In the genomic region with DNA sequence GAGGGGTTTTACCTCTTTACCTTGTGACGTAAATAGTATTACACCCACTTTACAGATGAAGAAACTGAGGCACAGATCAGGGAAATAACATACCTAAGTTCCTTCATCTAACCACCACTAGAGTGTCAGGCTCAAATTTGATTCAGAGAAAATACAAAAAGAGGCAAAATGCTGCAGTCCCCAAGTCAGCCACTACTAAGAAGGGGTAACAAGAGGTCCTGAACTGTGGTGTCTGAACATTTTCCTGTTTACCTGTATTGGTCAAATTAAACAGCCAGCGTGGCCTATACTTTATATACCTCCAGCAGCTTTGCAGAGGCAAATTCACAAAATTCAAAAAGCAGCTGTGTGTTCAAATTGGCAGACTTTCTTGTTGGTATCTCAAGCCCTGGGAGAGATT, we compare ENCODE assay signal across 25 cellular contexts.
A peak's percentile ranks its signal among the peaks of the same experiment; 100 is the strongest.
DNase-seq lines count a peak whose midpoint lies in the region; ATAC-seq and TF ChIP-seq lines count a peak whose summit lies in the region.
"Had no signal": no experiment of that assay in that cellular context is flagged by ENCODE, and none has a peak within 500 bp of the region (broad histone marks: within the 10 kb centered on the region; RNA-seq: fewer than 3 reads in every experiment).

No MANE protein-coding gene starts in this region.

- H3K27me3 ChIP-seq in AG04450 (ENCODE audit: control insufficient read depth, insufficient read depth, low read length) (no peaks in the 10 kb centered on the region), endodermal cell (ENCODE audit: control insufficient read depth, insufficient read depth, low read length, poor library complexity, severe bottlenecking) (no peaks in the 10 kb centered on the region), suprapubic skin (no peaks in the 10 kb centered on the region)
- H3K27me3 ChIP-seq: BLaER1, SJCRH30 had no signal

- TF ChIP-seq CTCF in AG04450 (IDR thresholded peaks at IDR 0.05; ENCODE audit: low read depth, low read length) (peak; percentile 22), HFFc6 (IDR thresholded peaks at IDR 0.05) (peak; percentile 58), endodermal cell (conservative IDR thresholded peaks at IDR 0.05) (peak; percentile 53), mesothelial cell of epicardium (IDR thresholded peaks at IDR 0.05; ENCODE audit: unreplicated experiment) (peak; percentile 22), suprapubic skin (IDR thresholded peaks at IDR 0.05) (no peak)

- POLR2A ChIA-PET in AG04450 (lab: Yijun Ruan, JAX): interaction anchor here (0.6 kb wide), 1 partner anchor 150 kb away, joined by 3 read pairs; no protein-coding TSS in a partner anchor

- H3K4me1 ChIP-seq in endodermal cell (ENCODE audit: control insufficient read depth, insufficient read depth, low read length) (no peaks in the 10 kb centered on the region), suprapubic skin (no peaks in the 10 kb centered on the region)
- H3K4me1 ChIP-seq: BLaER1, SJCRH30 had no signal

- no peak for TF ChIP-seq EP300 in suprapubic skin (IDR thresholded peaks at IDR 0.05)

- no peak for DNase-seq in AG04450 (ENCODE audit: low read depth, low spot score)
- no peak for DNase-seq in HFFc6
- no peak for DNase-seq in endodermal cell
- DNase-seq in mesothelial cell of epicardium (ENCODE audit: low spot score in 2 of 2, unreplicated experiment in 2 of 2): no peak
- DNase-seq in DMS153 treated with DMSO at 0.1 percent for 48 hours (lab: John Stamatoyannopoulos, UW; ENCODE audit: unreplicated experiment): no peak
- DNase-seq in suprapubic skin (ENCODE audit: low spot score in 2 of 2): no peak
- DNase-seq: 8988T; ACHN; CD4-positive, CD25-positive, alpha-beta regulatory T cell; DMS53; GOT3; Kasumi-1; MV-4-11; NCI-H1105 treated with DMSO at 0.1 percent for 48 hours; NCI-H2029; NCI-H446 treated with DMSO at 0.1 percent for 48 hours; NCI-H526; NCI-H82; NK-92 treated with Interleukin-12 subunit alpha and Interleukin-12 subunit beta, amount 100 ng/mL, for 24 hours; PC-9; SJCRH30 had no signal

- WGBS in endodermal cell (ENCODE audit: insufficient coverage in 1 of 2, insufficient read length in 1 of 2), 2 experiments: 75 to 87% methylated on average over 2 of the region's 2 CpGs
- 43% methylated on average over 2 of the region's 2 CpGs for WGBS in suprapubic skin

- H3K4me3 Mint-ChIP-seq in HFFc6 (no peak overlapping the region), endodermal cell (no peak overlapping the region), mesothelial cell of epicardium (no peak overlapping the region)
- H3K4me3 Mint-ChIP-seq: CD4-positive, CD25-positive, alpha-beta regulatory T cell had no signal

- ATAC-seq in esophagus mucosa: no peak
- ATAC-seq: HCT116 had no signal

- H3K9me3 Mint-ChIP-seq in HFFc6 (no peaks in the 10 kb centered on the region), endodermal cell (no peaks in the 10 kb centered on the region), mesothelial cell of epicardium (peaks cover 3% of the 10 kb centered on the region)

- peaks cover 30% of the 10 kb centered on the region for H3K4me1 Mint-ChIP-seq in HFFc6 (ENCODE audit: low read depth)
- no peaks in the 10 kb centered on the region for H3K4me1 Mint-ChIP-seq in endodermal cell
- no peaks in the 10 kb centered on the region for H3K4me1 Mint-ChIP-seq in mesothelial cell of epicardium
- H3K4me1 Mint-ChIP-seq: CD4-positive, CD25-positive, alpha-beta regulatory T cell had no signal

- H3K9ac ChIP-seq in endodermal cell (ENCODE audit: extremely low read depth, low read length, poor library complexity, severe bottlenecking): no peak overlapping the region
- H3K9ac ChIP-seq: BLaER1 had no signal

- CTCF ChIA-PET in AG04450 (lab: Charles Lee): interaction anchor here (1.0 to 2.9 kb wide), 3 partner anchors 79 to 333 kb away, joined by 3 to 8 read pairs (median 5); no protein-coding TSS in a partner anchor

- H3K9me3 ChIP-seq in AG04450 (ENCODE audit: control insufficient read depth, insufficient read depth, low read length): no peaks in the 10 kb centered on the region
- no peaks in the 10 kb centered on the region for H3K9me3 ChIP-seq in endodermal cell (ENCODE audit: control insufficient read depth, low read length)
- no peaks in the 10 kb centered on the region for H3K9me3 ChIP-seq in suprapubic skin
- H3K9me3 ChIP-seq: BLaER1, SJCRH30 had no signal

- H3K27ac Mint-ChIP-seq in HFFc6: no peak overlapping the region
- no peak overlapping the region for H3K27ac Mint-ChIP-seq in endodermal cell
- no peak overlapping the region for H3K27ac Mint-ChIP-seq in mesothelial cell of epicardium
- H3K27ac Mint-ChIP-seq: CD4-positive, CD25-positive, alpha-beta regulatory T cell had no signal

- H3K4me3 ChIP-seq in AG04450 (ENCODE audit: low read depth, low read length) (no peak overlapping the region), endodermal cell (ENCODE audit: low read length) (no peak overlapping the region), suprapubic skin (no peak overlapping the region)
- H3K4me3 ChIP-seq: BLaER1, PC-9, SJCRH30 had no signal

- H3K36me3 ChIP-seq in endodermal cell (ENCODE audit: control insufficient read depth, insufficient read depth, low read length) (no peaks in the 10 kb centered on the region), suprapubic skin (no peaks in the 10 kb centered on the region)
- H3K36me3 ChIP-seq: BLaER1, SJCRH30 had no signal

- H3K36me3 Mint-ChIP-seq in HFFc6 (ENCODE audit: low read depth) (no peaks in the 10 kb centered on the region), endodermal cell (ENCODE audit: low read depth) (no peaks in the 10 kb centered on the region), mesothelial cell of epicardium (no peaks in the 10 kb centered on the region)
- H3K36me3 Mint-ChIP-seq: CD4-positive, CD25-positive, alpha-beta regulatory T cell had no signal

- H3K27me3 Mint-ChIP-seq in HFFc6 (ENCODE audit: insufficient read depth) (no peaks in the 10 kb centered on the region), endodermal cell (ENCODE audit: insufficient read depth) (no peaks in the 10 kb centered on the region), mesothelial cell of epicardium (ENCODE audit: low read depth) (peaks cover 23% of the 10 kb centered on the region)
- H3K27me3 Mint-ChIP-seq: CD4-positive, CD25-positive, alpha-beta regulatory T cell had no signal

- H3K27ac ChIP-seq in AG04450 (ENCODE audit: low read depth, low read length): no peak overlapping the region
- H3K27ac ChIP-seq in endodermal cell (ENCODE audit: low read depth, low read length): no peak overlapping the region
- no peak overlapping the region for H3K27ac ChIP-seq in suprapubic skin
- H3K27ac ChIP-seq: BLaER1, HL-60, PC-9, SJCRH30 had no signal

- TF ChIP-seq POLR2A in suprapubic skin (IDR thresholded peaks at IDR 0.05): no peak

Comparison
In these comparisons a context has a peak if more than half of its experiments do, and no peak if none do; other contexts are left out.
1. CTCF ChIP-seq: peak in AG04450 (single experiment), HFFc6 (single experiment), endodermal cell (single experiment) and mesothelial cell of epicardium (single experiment); none in suprapubic skin (0 of 2).